Comparison of ENCODE assay signal across 12 cellular contexts in the genomic region with DNA sequence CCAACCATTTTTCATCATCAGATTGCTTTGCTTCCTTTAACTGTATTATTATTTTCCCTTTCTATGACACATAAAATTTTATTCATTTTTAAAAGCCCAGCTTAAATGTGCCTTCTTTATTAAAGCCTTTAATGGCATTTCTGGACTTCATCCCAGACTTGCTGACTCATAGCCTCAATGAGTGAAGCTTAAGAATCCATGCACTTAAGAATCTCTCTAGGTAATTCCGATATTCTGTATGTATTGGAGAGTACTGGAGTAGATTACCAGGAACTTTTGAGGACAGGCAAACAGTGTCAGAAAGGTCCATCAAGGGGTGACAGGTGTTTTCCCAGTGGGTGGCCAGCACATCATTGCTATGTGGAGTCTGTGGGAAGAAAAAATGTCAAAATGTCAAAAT.
DNase-seq lines count a peak whose midpoint lies in the region; ATAC-seq and TF ChIP-seq lines count a peak whose summit lies in the region.
"Had no signal": no experiment of that assay in that cellular context is flagged by ENCODE, and none has a peak within 500 bp of the region (broad histone marks: within the 10 kb centered on the region; RNA-seq: fewer than 3 reads in every experiment).

No MANE protein-coding gene starts in this region.

- peak; percentile 73 for DNase-seq in AG08395 (ENCODE audit: low spot score)
- DNase-seq in HK-2 (ENCODE audit: unreplicated experiment), result peak; percentile 2
- peak in 6 of 7 donors; percentile 21 to 69 (median 62) for DNase-seq in adrenal gland
- peak; percentile 52 for DNase-seq in hepatocyte (ENCODE audit: low spot score)
- DNase-seq in GM10248 (ENCODE audit: extremely low spot score), result no peak
- no peak for DNase-seq in T-helper 17 cell
- no peak for DNase-seq in sciatic nerve (ENCODE audit: low spot score)
- no peak for DNase-seq in osteocyte (ENCODE audit: extremely low spot score, unreplicated experiment)
- DNase-seq: dorsolateral prefrontal cortex; Kasumi-1; small intestine; stimulated activated naive CD8-positive, alpha-beta T cell treated with anti-CD3 and anti-CD28 coated beads, Interleukin-15, amount 100 ng/mL, for 72 hours had no signal

- H3K27me3 Mint-ChIP-seq in T-helper 17 cell (no peaks in the 10 kb centered on the region), osteocyte (ENCODE audit: unreplicated experiment) (no peaks in the 10 kb centered on the region)
- H3K27me3 Mint-ChIP-seq: stimulated activated naive CD8-positive, alpha-beta T cell treated with anti-CD3 and anti-CD28 coated beads, Interleukin-15, amount 100 ng/mL, for 72 hours had no signal

- intact Hi-C loops in adrenal gland (cut with DNase I), result no loop called here
- intact Hi-C loops in sciatic nerve (cut with DNase I), result no loop called here

- TF ChIP-seq POLR2A in adrenal gland (IDR thresholded peaks at IDR 0.05), result no peak

- H4K20me1 ChIP-seq in hepatocyte (ENCODE audit: insufficient read depth, poor library complexity, severe bottlenecking), result no peaks in the 10 kb centered on the region

- H3K9me2 ChIP-seq in hepatocyte (replicated peaks; ENCODE audit: insufficient read depth), result no peaks in the 10 kb centered on the region

- H3K4me3 ChIP-seq in adrenal gland, result no peak overlapping the region
- no peak overlapping the region for H3K4me3 ChIP-seq in hepatocyte
- H3K4me3 ChIP-seq: dorsolateral prefrontal cortex had no signal

- H3K36me3 Mint-ChIP-seq in T-helper 17 cell (ENCODE audit: low read depth), result no peaks in the 10 kb centered on the region
- no peaks in the 10 kb centered on the region for H3K36me3 Mint-ChIP-seq in osteocyte (ENCODE audit: unreplicated experiment)

- H3K4me1 ChIP-seq in adrenal gland (replicated peaks in 1 of 2) (peaks cover 5 to 16% of the 10 kb centered on the region in 2 donors), hepatocyte (ENCODE audit: insufficient read depth) (no peaks in the 10 kb centered on the region)

- H3K4me1 Mint-ChIP-seq in T-helper 17 cell (no peaks in the 10 kb centered on the region), osteocyte (ENCODE audit: unreplicated experiment) (peaks cover 20% of the 10 kb centered on the region)
- H3K4me1 Mint-ChIP-seq: stimulated activated naive CD8-positive, alpha-beta T cell treated with anti-CD3 and anti-CD28 coated beads, Interleukin-15, amount 100 ng/mL, for 72 hours had no signal

- CTCF ChIA-PET in GM10248 (lab: Yijun Ruan, JAX), result no interaction called here

- TF ChIP-seq CTCF in adrenal gland (IDR thresholded peaks at IDR 0.05) (no peak), hepatocyte (IDR thresholded peaks at IDR 0.05; ENCODE audit: poor library complexity) (no peak), GM10248 (IDR thresholded peaks at IDR 0.05; ENCODE audit: control extremely low read depth, extremely low read depth, low read depth, missing control alignments) (no peak), osteocyte (IDR thresholded peaks at IDR 0.05) (no peak)

- no peaks in the 10 kb centered on the region for H3K9me3 Mint-ChIP-seq in osteocyte (ENCODE audit: unreplicated experiment)
- H3K9me3 Mint-ChIP-seq: stimulated activated naive CD8-positive, alpha-beta T cell treated with anti-CD3 and anti-CD28 coated beads, Interleukin-15, amount 100 ng/mL, for 72 hours had no signal

- H3K36me3 ChIP-seq in adrenal gland (replicated peaks in 1 of 2) (no peaks in the 10 kb centered on the region), hepatocyte (replicated peaks; ENCODE audit: insufficient read depth, low read depth) (no peaks in the 10 kb centered on the region)

- POLR2A ChIA-PET in GM10248 (lab: Yijun Ruan, JAX), result no interaction called here

- H3K9me3 ChIP-seq in adrenal gland (replicated peaks in 1 of 3) (no peaks in the 10 kb centered on the region), hepatocyte (ENCODE audit: low read depth) (no peaks in the 10 kb centered on the region), T-helper 17 cell (ENCODE audit: control insufficient read depth, low read length, poor library complexity, severe bottlenecking) (no peaks in the 10 kb centered on the region)

- no peaks in the 10 kb centered on the region for H3K27me3 ChIP-seq in adrenal gland
- H3K27me3 ChIP-seq in hepatocyte, result no peaks in the 10 kb centered on the region
- H3K27me3 ChIP-seq: dorsolateral prefrontal cortex had no signal

- WGBS in adrenal gland, 4 donors, result 26 to 48% (median 28%) methylated on average over 1 of the region's 1 CpG
- WGBS in hepatocyte (ENCODE audit: low lambda C conversion rate, missing lambda C conversion rate), result 42% methylated on average over 1 of the region's 1 CpG

- H3K4me2 ChIP-seq in hepatocyte, result no peak overlapping the region

- H3K27ac Mint-ChIP-seq in T-helper 17 cell (no peak overlapping the region), osteocyte (ENCODE audit: unreplicated experiment) (no peak overlapping the region)
- H3K27ac Mint-ChIP-seq: stimulated activated naive CD8-positive, alpha-beta T cell treated with anti-CD3 and anti-CD28 coated beads, Interleukin-15, amount 100 ng/mL, for 72 hours had no signal

- no peaks in the 10 kb centered on the region for H3K79me2 ChIP-seq in hepatocyte

- ATAC-seq in T-helper 17 cell, result no peak
- ATAC-seq in sciatic nerve, result no peak
- ATAC-seq: stimulated activated naive CD8-positive, alpha-beta T cell treated with anti-CD3 and anti-CD28 coated beads, Interleukin-15, amount 100 ng/mL, for 72 hours had no signal

- no peak overlapping the region for H3K4me3 Mint-ChIP-seq in T-helper 17 cell
- H3K4me3 Mint-ChIP-seq in osteocyte (ENCODE audit: unreplicated experiment), result no peak overlapping the region
- H3K4me3 Mint-ChIP-seq: stimulated activated naive CD8-positive, alpha-beta T cell treated with anti-CD3 and anti-CD28 coated beads, Interleukin-15, amount 100 ng/mL, for 72 hours had no signal

- H2AFZ ChIP-seq in hepatocyte, result no peak overlapping the region

- no peak overlapping the region for H3K27ac ChIP-seq in adrenal gland
- no peak overlapping the region for H3K27ac ChIP-seq in hepatocyte
- H3K27ac ChIP-seq: dorsolateral prefrontal cortex had no signal

Comparison
In these comparisons a context has a peak if more than half of its experiments do, and no peak if none do; other contexts are left out.
1. DNase-seq: peak in AG08395 (single experiment), HK-2 (single experiment), adrenal gland (6 of 7) and hepatocyte (single experiment); none in GM10248 (single experiment), T-helper 17 cell (0 of 3), sciatic nerve (single experiment) and osteocyte (single experiment).